In genomic region chr5:134458676-134459403, GRCh38 we compare ENCODE assay signal across 12 cellular contexts. TPM values are rescaled to one million over a fixed set of nuclear protein-coding genes. Genes with fewer than 3 reads are reported as not detected.
DNase-seq lines count a peak whose midpoint lies in the region; ATAC-seq and TF ChIP-seq lines count a peak whose summit lies in the region.
"Had no signal": no experiment of that assay in that cellular context is flagged by ENCODE, and none has a peak within 500 bp of the region (broad histone marks: within the 10 kb centered on the region; RNA-seq: fewer than 3 reads in every experiment).

No MANE protein-coding gene starts in this region.

- no peak overlapping the region for H3K4me3 ChIP-seq in hepatocyte
- no peak overlapping the region for H3K4me3 ChIP-seq in spleen
- H3K4me3 ChIP-seq: left lung, SJCRH30 had no signal

- WGBS in hepatocyte (ENCODE audit: low lambda C conversion rate, missing lambda C conversion rate): 91% methylated on average over 10 of the region's 10 CpGs
- 90 to 94% (median 90%) methylated on average over 10 of the region's 10 CpGs for WGBS in spleen, 5 donors

- no peak for TF ChIP-seq POLR2A in spleen (IDR thresholded peaks at IDR 0.05)

- peak; percentile 17; the same call in 1 of the 3 replicates for ATAC-seq in SK-N-SH treated with all-trans-retinoic acid at 6 μM for 48 hours
- ATAC-seq: left lung had no signal

- H3K27me3 ChIP-seq in hepatocyte (no peaks in the 10 kb centered on the region), spleen (replicated peaks in 1 of 7) (no peaks in the 10 kb centered on the region)
- H3K27me3 ChIP-seq: left lung, SJCRH30 had no signal

- no peak overlapping the region for H3K4me2 ChIP-seq in hepatocyte
- H3K4me2 ChIP-seq: KMS-11 had no signal

- intact Hi-C loops in spleen (cut with DNase I; ENCODE audit: low total_unique reads): no loop called here

- H3K9me3 ChIP-seq in hepatocyte (ENCODE audit: low read depth): no peaks in the 10 kb centered on the region
- no peaks in the 10 kb centered on the region for H3K9me3 ChIP-seq in spleen
- H3K9me3 ChIP-seq: left lung, SJCRH30 had no signal

- DNase-seq in NCI-H2196 (lab: John Stamatoyannopoulos, UW; ENCODE audit: unreplicated experiment) (peak; percentile 72), NCI-H2196 treated with DMSO at 0.1 percent for 48 hours (lab: John Stamatoyannopoulos, UW; ENCODE audit: unreplicated experiment) (no peak), hepatocyte (ENCODE audit: low spot score) (peak; percentile 19), spleen (peak; percentile 51), GF-D8 (lab: John Stamatoyannopoulos, UW) (no peak), GDM1 (lab: John Stamatoyannopoulos, UW) (no peak), pons (ENCODE audit: low spot score) (no peak)
- DNase-seq: left lung, SJCRH30 had no signal

- H3K36me3 ChIP-seq in hepatocyte (replicated peaks; ENCODE audit: insufficient read depth, low read depth) (no peaks in the 10 kb centered on the region), spleen (no peaks in the 10 kb centered on the region)
- H3K36me3 ChIP-seq: left lung, SJCRH30 had no signal

- H3K9me2 ChIP-seq in hepatocyte (replicated peaks; ENCODE audit: insufficient read depth): no peaks in the 10 kb centered on the region

- H3K4me1 ChIP-seq in hepatocyte (ENCODE audit: insufficient read depth) (peaks cover 14% of the 10 kb centered on the region), spleen (peaks cover 0 to 5% (median under 1%) of the 10 kb centered on the region in 6 donors)
- H3K4me1 ChIP-seq: SJCRH30 had no signal

- H3K79me2 ChIP-seq in hepatocyte: no peaks in the 10 kb centered on the region

- no peaks in the 10 kb centered on the region for H4K20me1 ChIP-seq in hepatocyte (ENCODE audit: insufficient read depth, poor library complexity, severe bottlenecking)

- H3K27ac ChIP-seq in hepatocyte (peak overlapping the region; percentile 61), spleen (no peak overlapping the region)
- H3K27ac ChIP-seq: epithelial cell of prostate, KMS-11, left lung, SJCRH30 had no signal

- TF ChIP-seq CTCF in hepatocyte (IDR thresholded peaks at IDR 0.05; ENCODE audit: poor library complexity) (no peak), spleen (IDR thresholded peaks at IDR 0.05 in 8 of 11, conservative IDR thresholded peaks at IDR 0.05 in 3 of 11) (no peak)

- H2AFZ ChIP-seq in hepatocyte: no peak overlapping the region

TF ChIP-seq in SK-N-SH treated with all-trans-retinoic acid at 6 μM for 48 hours, 23 proteins besides CTCF, POLR2A, EP300 and RAD21:
- no peak for TF ChIP-seq CSDC2 (CRISPR knock-in tag; IDR thresholded peaks at IDR 0.05)
- no peak for TF ChIP-seq ZNF565 (CRISPR knock-in tag; conservative IDR thresholded peaks at IDR 0.05; ENCODE audit: low read depth)
- TF ChIP-seq ARNTL (CRISPR knock-in tag; IDR thresholded peaks at IDR 0.05; ENCODE audit: borderline replicate concordance, low read depth): no peak
- TF ChIP-seq ZNF8 (CRISPR knock-in tag; IDR thresholded peaks at IDR 0.05): no peak
- TF ChIP-seq TCF4 (CRISPR knock-in tag; IDR thresholded peaks at IDR 0.05; ENCODE audit: borderline replicate concordance): no peak
- no peak for TF ChIP-seq PATZ1 (CRISPR knock-in tag; IDR thresholded peaks at IDR 0.05; ENCODE audit: borderline replicate concordance)
- no peak for TF ChIP-seq ISL1 (CRISPR knock-in tag; IDR thresholded peaks at IDR 0.05)
- TF ChIP-seq ZNF70 (CRISPR knock-in tag; IDR thresholded peaks at IDR 0.05): no peak
- TF ChIP-seq, protein P1, sequence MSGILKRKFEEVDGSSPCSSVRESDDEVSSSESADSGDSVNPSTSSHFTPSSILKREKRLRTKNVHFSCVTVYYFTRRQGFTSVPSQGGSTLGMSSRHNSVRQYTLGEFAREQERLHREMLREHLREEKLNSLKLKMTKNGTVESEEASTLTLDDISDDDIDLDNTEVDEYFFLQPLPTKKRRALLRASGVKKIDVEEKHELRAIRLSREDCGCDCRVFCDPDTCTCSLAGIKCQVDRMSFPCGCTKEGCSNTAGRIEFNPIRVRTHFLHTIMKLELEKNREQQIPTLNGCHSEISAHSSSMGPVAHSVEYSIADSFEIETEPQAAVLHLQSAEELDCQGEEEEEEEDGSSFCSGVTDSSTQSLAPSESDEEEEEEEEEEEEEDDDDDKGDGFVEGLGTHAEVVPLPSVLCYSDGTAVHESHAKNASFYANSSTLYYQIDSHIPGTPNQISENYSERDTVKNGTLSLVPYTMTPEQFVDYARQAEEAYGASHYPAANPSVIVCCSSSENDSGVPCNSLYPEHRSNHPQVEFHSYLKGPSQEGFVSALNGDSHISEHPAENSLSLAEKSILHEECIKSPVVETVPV (CRISPR knock-in tag; IDR thresholded peaks at IDR 0.05): no peak
- no peak for TF ChIP-seq ZFP3 (CRISPR knock-in tag; IDR thresholded peaks at IDR 0.05)
- no peak for TF ChIP-seq ESRRG (CRISPR knock-in tag; IDR thresholded peaks at IDR 0.05)
- no peak for TF ChIP-seq ZC3H10 (CRISPR knock-in tag; IDR thresholded peaks at IDR 0.05)
- TF ChIP-seq, protein P2, sequence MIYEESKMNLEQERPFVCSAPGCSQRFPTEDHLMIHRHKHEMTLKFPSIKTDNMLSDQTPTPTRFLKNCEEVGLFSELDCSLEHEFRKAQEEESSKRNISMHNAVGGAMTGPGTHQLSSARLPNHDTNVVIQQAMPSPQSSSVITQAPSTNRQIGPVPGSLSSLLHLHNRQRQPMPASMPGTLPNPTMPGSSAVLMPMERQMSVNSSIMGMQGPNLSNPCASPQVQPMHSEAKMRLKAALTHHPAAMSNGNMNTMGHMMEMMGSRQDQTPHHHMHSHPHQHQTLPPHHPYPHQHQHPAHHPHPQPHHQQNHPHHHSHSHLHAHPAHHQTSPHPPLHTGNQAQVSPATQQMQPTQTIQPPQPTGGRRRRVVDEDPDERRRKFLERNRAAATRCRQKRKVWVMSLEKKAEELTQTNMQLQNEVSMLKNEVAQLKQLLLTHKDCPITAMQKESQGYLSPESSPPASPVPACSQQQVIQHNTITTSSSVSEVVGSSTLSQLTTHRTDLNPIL (CRISPR knock-in tag; IDR thresholded peaks at IDR 0.05; ENCODE audit: low read depth): no peak

RNA-seq across cellular contexts. Expression of gene CDKN2AIPNL, which starts 47.2 kb away (rescaled TPM):
- total RNA-seq in hepatocyte: 24.1 and 34.4 TPM in 2 replicates
- polyA plus RNA-seq in hepatocyte: 29.9 and 30.0 TPM in 2 replicates
- total RNA-seq in spleen: 10 to 100 TPM; 13.1 to 16.5 (median 14.2) TPM
- polyA plus RNA-seq in spleen: 10 to 100 TPM; 24.5 to 42.7 (median 30.8) TPM

Comparison
In these comparisons a context has a peak if more than half of its experiments do, and no peak if none do; other contexts are left out.
1. DNase-seq: peak in NCI-H2196 (single experiment), hepatocyte (single experiment) and spleen (single experiment); none in NCI-H2196 treated with DMSO at 0.1 percent for 48 hours (single experiment), GF-D8 (single experiment), GDM1 (single experiment) and pons (single experiment).